29 cellular contexts compared by ENCODE assay signal in genomic region chr7:137474627-137475026, GRCh38.
"Had no signal": no experiment of that assay in that cellular context is flagged by ENCODE, and none has a peak within 500 bp of the region (broad histone marks: within the 10 kb centered on the region; RNA-seq: fewer than 3 reads in every experiment).

No MANE protein-coding gene starts in this region.

- H3K4me1 ChIP-seq: gastroesophageal sphincter, left ventricle myocardium inferior, lower lobe of right lung, right lobe of liver, suprapubic skin, vagina had no signal

- H3K36me3 ChIP-seq: gastroesophageal sphincter, heart right ventricle, left ventricle myocardium inferior, lower lobe of right lung, neutrophil, right lobe of liver, suprapubic skin, transverse colon, vagina had no signal

- H3K9me3 Mint-ChIP-seq: endodermal cell; memory B cell; neural crest cell; stimulated activated naive B cell treated with anti-CD40 and anti-IgM and Interleukin-4, amounts not matched to agents 10 μg/mL and 1 μg/mL and 100 μg/mL, for 72 hours; stimulated activated naive CD8-positive, alpha-beta T cell treated with anti-CD3 and anti-CD28 coated beads, Interleukin-15, Interleukin-2, amounts not matched to agents 100 ng/mL and 50 ng/mL, for 24 hours had no signal

- H3K27ac ChIP-seq: epithelial cell of prostate, gastroesophageal sphincter, heart right ventricle, left ventricle myocardium inferior, lower lobe of right lung, neutrophil, right lobe of liver, suprapubic skin, transverse colon, vagina had no signal

- H3K4me1 Mint-ChIP-seq: memory B cell; naive B cell; stimulated activated naive B cell treated with anti-CD40 and anti-IgM and Interleukin-4, amounts not matched to agents 10 μg/mL and 1 μg/mL and 100 μg/mL, for 72 hours had no signal

- H3K4me3 ChIP-seq: gastroesophageal sphincter, heart right ventricle, left ventricle myocardium inferior, lower lobe of right lung, mucosa of descending colon, right lobe of liver, suprapubic skin, transverse colon, vagina had no signal

- H3K27ac Mint-ChIP-seq: endodermal cell; memory B cell; naive B cell; natural killer cell treated with Interleukin-12 subunit alpha and Interleukin-12 subunit beta and Interleukin-15 and Interleukin-18, amount 100 ng/mL, for 72 hours; stimulated activated naive B cell treated with anti-CD40 and anti-IgM and Interleukin-4, amounts not matched to agents 10 μg/mL and 1 μg/mL and 100 μg/mL, for 72 hours; stimulated activated naive CD8-positive, alpha-beta T cell treated with anti-CD3 and anti-CD28 coated beads, Interleukin-15, Interleukin-2, amounts not matched to agents 100 ng/mL and 50 ng/mL, for 24 hours had no signal

- H3K36me3 Mint-ChIP-seq: memory B cell; naive B cell; natural killer cell treated with Interleukin-12 subunit alpha and Interleukin-12 subunit beta and Interleukin-15 and Interleukin-18, amount 100 ng/mL, for 72 hours; stimulated activated naive B cell treated with anti-CD40 and anti-IgM and Interleukin-4, amounts not matched to agents 10 μg/mL and 1 μg/mL and 100 μg/mL, for 72 hours had no signal

- H3K27me3 ChIP-seq: gastroesophageal sphincter, heart right ventricle, neutrophil, right lobe of liver, suprapubic skin, transverse colon, vagina had no signal

- H3K4me3 Mint-ChIP-seq: endodermal cell; memory B cell; naive B cell; natural killer cell treated with Interleukin-12 subunit alpha and Interleukin-12 subunit beta and Interleukin-15 and Interleukin-18, amount 100 ng/mL, for 72 hours; neural crest cell; stimulated activated naive B cell treated with anti-CD40 and anti-IgM and Interleukin-4, amounts not matched to agents 10 μg/mL and 1 μg/mL and 100 μg/mL, for 72 hours; stimulated activated naive CD8-positive, alpha-beta T cell treated with anti-CD3 and anti-CD28 coated beads, Interleukin-15, Interleukin-2, amounts not matched to agents 100 ng/mL and 50 ng/mL, for 24 hours had no signal

- DNase-seq: effector CD8-positive, alpha-beta T cell; endodermal cell; foreskin fibroblast; heart right ventricle; hippocampal formation; islet precursor cell; kidney glomerular epithelial cell; left colon; left ventricle myocardium inferior; lower lobe of right lung; mucosa of descending colon; naive B cell; retina; right lobe of liver; small intestine; stimulated activated CD4-positive, alpha-beta T cell treated with anti-CD3 and anti-CD28 coated beads, Interleukin-15, amount 100 ng/mL, for 24 hours; stimulated activated CD4-positive, alpha-beta T cell treated with anti-CD3 and anti-CD28 coated beads, Interleukin-2, amount 100 ng/mL, for 48 hours; stimulated activated naive B cell treated with anti-CD40 and anti-IgM and Interleukin-4, amounts not matched to agents 10 μg/mL and 1 μg/mL and 100 μg/mL, for 72 hours; transverse colon had no signal

- H3K27me3 Mint-ChIP-seq: memory B cell; naive B cell; natural killer cell treated with Interleukin-12 subunit alpha and Interleukin-12 subunit beta and Interleukin-15 and Interleukin-18, amount 100 ng/mL, for 72 hours; stimulated activated naive B cell treated with anti-CD40 and anti-IgM and Interleukin-4, amounts not matched to agents 10 μg/mL and 1 μg/mL and 100 μg/mL, for 72 hours had no signal

- ATAC-seq: esophagus mucosa; gastroesophageal sphincter; heart right ventricle; left colon; lower lobe of right lung; mucosa of descending colon; natural killer cell treated with Interleukin-12 subunit alpha and Interleukin-12 subunit beta and Interleukin-15 and Interleukin-18, amount 100 ng/mL, for 72 hours; right lobe of liver; stimulated activated naive B cell treated with anti-CD40 and anti-IgM and Interleukin-4, amounts not matched to agents 10 μg/mL and 1 μg/mL and 100 μg/mL, for 72 hours had no signal

- H3K9me3 ChIP-seq: gastroesophageal sphincter, heart right ventricle, left ventricle myocardium inferior, lower lobe of right lung, mucosa of descending colon, neutrophil, suprapubic skin, transverse colon, vagina had no signal
